In the genomic region with DNA sequence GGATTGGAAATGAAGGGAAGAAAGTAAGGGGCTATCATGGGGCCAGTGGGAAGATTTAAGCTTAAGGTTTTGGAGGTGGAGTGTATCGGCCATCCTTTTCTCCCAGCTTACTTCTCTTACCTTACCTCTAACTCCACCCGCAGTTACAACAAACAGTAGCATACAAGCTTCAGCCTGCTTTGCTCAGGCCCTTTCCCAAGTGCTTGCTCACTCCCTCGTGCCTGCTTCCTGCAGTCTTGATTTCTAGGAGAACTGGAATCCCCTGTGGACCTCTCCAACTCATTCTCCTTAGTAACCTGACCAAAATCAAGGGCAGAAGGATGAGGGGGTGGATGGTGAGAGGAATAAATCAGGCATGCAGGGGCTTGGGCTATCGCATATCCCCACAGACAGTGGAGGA, we compare ENCODE assay signal across 15 cellular contexts. TPM values are rescaled to one million over a fixed set of nuclear protein-coding genes. Genes with fewer than 3 reads are reported as not detected.
A peak's percentile ranks its signal among the peaks of the same experiment; 100 is the strongest.
DNase-seq lines count a peak whose midpoint lies in the region; ATAC-seq, FAIRE-seq and TF ChIP-seq lines count a peak whose summit lies in the region.
"Had no signal": no experiment of that assay in that cellular context is flagged by ENCODE, and none has a peak within 500 bp of the region (broad histone marks: within the 10 kb centered on the region; RNA-seq: fewer than 3 reads in every experiment).

No MANE protein-coding gene starts in this region.

- no peak overlapping the region for H3K4me3 Mint-ChIP-seq in activated CD8-positive, alpha-beta T cell treated with anti-CD3 and anti-CD28 coated beads for 36 hours
- H3K4me3 Mint-ChIP-seq: CD8-positive, alpha-beta memory T cell had no signal

- peaks cover 2% of the 10 kb centered on the region for H3K36me3 Mint-ChIP-seq in activated CD8-positive, alpha-beta T cell treated with anti-CD3 and anti-CD28 coated beads for 36 hours (ENCODE audit: low read depth)

- intact Hi-C loops in activated CD8-positive, alpha-beta T cell treated with anti-CD3 and anti-CD28 coated beads for 36 hours (cut with micrococcal nuclease) = no loop called here

- no peaks in the 10 kb centered on the region for H3K4me1 Mint-ChIP-seq in activated CD8-positive, alpha-beta T cell treated with anti-CD3 and anti-CD28 coated beads for 36 hours (ENCODE audit: low read depth)
- H3K4me1 Mint-ChIP-seq: CD8-positive, alpha-beta memory T cell had no signal

- no peak for TF ChIP-seq CTCF in activated CD8-positive, alpha-beta T cell treated with anti-CD3 and anti-CD28 coated beads for 36 hours (IDR thresholded peaks at IDR 0.05)

- H3K27ac ChIP-seq in epithelial cell of prostate = no peak overlapping the region
- H3K27ac ChIP-seq: 22Rv1 had no signal

- POLR2A ChIA-PET in activated CD8-positive, alpha-beta T cell treated with anti-CD3 and anti-CD28 coated beads for 36 hours (lab: Charles Lee) = no interaction called here

- H3K27me3 Mint-ChIP-seq in activated CD8-positive, alpha-beta T cell treated with anti-CD3 and anti-CD28 coated beads for 36 hours = no peaks in the 10 kb centered on the region

- H3K27ac Mint-ChIP-seq in activated CD8-positive, alpha-beta T cell treated with anti-CD3 and anti-CD28 coated beads for 36 hours = no peak overlapping the region

- ATAC-seq in activated CD8-positive, alpha-beta T cell treated with anti-CD3 and anti-CD28 coated beads for 36 hours = no peak

- DNase-seq in NCI-H2171 treated with DMSO at 0.1 percent for 48 hours (lab: John Stamatoyannopoulos, UW) = peak; percentile 8
- no peak for DNase-seq in NCI-H2171 (lab: John Stamatoyannopoulos, UW)
- DNase-seq in epithelial cell of prostate (ENCODE audit: low read depth, low spot score) = peak; percentile 16
- DNase-seq in left kidney (ENCODE audit: low read depth, low spot score) = peak; percentile 45
- no peak for DNase-seq in activated CD8-positive, alpha-beta T cell treated with anti-CD3 and anti-CD28 coated beads for 36 hours
- DNase-seq in NCI-H1092 treated with DMSO at 0.1 percent for 48 hours (lab: John Stamatoyannopoulos, UW) = no peak
- DNase-seq in GM19239 (ENCODE audit: insufficient read length, low spot score) = no peak
- DNase-seq: Caco-2; CD8-positive, alpha-beta memory T cell; DND-41; GDM1 had no signal

- CTCF ChIA-PET in activated CD8-positive, alpha-beta T cell treated with anti-CD3 and anti-CD28 coated beads for 36 hours (lab: Charles Lee) = no interaction called here

- no peaks in the 10 kb centered on the region for H3K9me3 Mint-ChIP-seq in activated CD8-positive, alpha-beta T cell treated with anti-CD3 and anti-CD28 coated beads for 36 hours
- H3K9me3 Mint-ChIP-seq: CD8-positive, alpha-beta memory T cell had no signal

- no peak for FAIRE-seq in GM19239 (lab: Jason Lieb, UNC)
- FAIRE-seq: GM12892, H1 had no signal

RNA-seq across cellular contexts. Expression of gene LYG2, which starts 5.8 kb away (rescaled TPM):
- not detected for total RNA-seq in activated CD8-positive, alpha-beta T cell treated with anti-CD3 and anti-CD28 coated beads for 36 hours
- total RNA-seq: A673; Caco-2; CD8-positive, alpha-beta memory T cell; H1 had no signal

RNA-seq across cellular contexts. Expression of gene LYG1, which starts 39.8 kb away (rescaled TPM):
- under 1 TPM; 0.54 to 0.81 TPM for total RNA-seq in activated CD8-positive, alpha-beta T cell treated with anti-CD3 and anti-CD28 coated beads for 36 hours

Comparison
In these comparisons a context has a peak if more than half of its experiments do, and no peak if none do; other contexts are left out.
1. DNase-seq: peak in NCI-H2171 treated with DMSO at 0.1 percent for 48 hours (single experiment), epithelial cell of prostate (single experiment) and left kidney (single experiment); none in NCI-H2171 (single experiment), activated CD8-positive, alpha-beta T cell treated with anti-CD3 and anti-CD28 coated beads for 36 hours (single experiment), NCI-H1092 treated with DMSO at 0.1 percent for 48 hours (single experiment) and GM19239 (single experiment).